In the genomic region with DNA sequence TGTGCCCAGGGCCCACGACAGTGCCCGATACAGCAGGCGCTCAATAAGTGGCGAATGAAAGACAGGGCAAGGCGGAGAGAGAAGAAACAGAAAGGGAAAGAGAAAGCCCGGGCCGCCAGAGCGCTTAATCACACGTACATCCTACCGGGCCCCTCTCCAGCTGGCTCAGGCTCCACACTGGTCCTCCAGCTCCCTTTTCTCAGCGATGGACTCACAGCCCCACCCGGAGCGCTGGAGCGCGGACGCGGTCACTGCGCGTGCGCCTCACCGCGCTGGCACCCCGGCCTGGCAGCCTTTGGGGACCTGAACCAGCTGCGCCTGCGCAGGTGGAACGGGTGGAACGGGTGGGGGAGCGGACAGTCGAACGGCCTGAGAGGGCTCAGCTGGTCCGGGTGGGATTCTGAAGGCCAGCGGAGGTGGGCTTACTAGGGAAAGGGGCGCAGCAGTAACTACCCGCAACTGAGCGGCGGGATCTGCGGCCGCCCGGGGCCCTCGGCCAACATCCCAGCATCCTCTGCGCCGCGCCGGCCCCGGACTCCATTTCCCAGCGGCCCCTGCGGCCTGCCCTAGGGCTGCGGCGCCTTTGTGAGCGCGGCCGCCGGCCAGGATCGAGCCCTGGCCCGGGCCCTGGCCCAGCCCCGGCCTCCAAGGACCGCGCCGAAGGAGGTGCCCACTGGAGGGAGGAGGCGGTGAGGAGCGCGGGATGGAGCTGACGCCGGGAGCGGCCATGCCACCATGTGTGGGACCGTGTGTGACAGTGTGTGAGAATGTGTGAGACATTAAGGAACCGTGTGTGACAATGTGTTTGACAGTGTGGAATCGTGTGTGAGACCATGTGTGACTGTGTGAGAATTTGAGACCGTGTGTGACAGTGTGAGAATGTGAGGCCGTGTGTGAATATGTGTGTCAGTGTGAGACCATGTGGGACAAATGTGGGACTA, we compare ENCODE assay signal across 8 cellular contexts. TPM values are rescaled to one million over a fixed set of nuclear protein-coding genes. Genes with fewer than 3 reads are reported as not detected.
DNase-seq lines count a peak whose midpoint lies in the region; ATAC-seq and TF ChIP-seq lines count a peak whose summit lies in the region.

TSS of gene ZNF583 (plus strand) at position 569 of the 941 bp plus-strand sequence. CDS start 2,783 bp downstream, outside the sequence.

- DNase-seq in A172 (ENCODE audit: low spot score) (peak; percentile 95), NCI-H2196 treated with DMSO at 0.1 percent for 48 hours (lab: John Stamatoyannopoulos, UW; ENCODE audit: unreplicated experiment) (peak; percentile 78), cerebellar cortex (ENCODE audit: low spot score) (peak; percentile 96), islet precursor cell (peak; percentile 95)
- peak; percentile 78 to 80 for DNase-seq in stimulated activated CD4-positive, alpha-beta T cell treated with anti-CD3 and anti-CD28 coated beads, Interleukin-12 subunit alpha, Interleukin-12 subunit beta, amount 100 ng/mL, for 24 hours (ENCODE audit: low read depth in 2 of 2)

- ATAC-seq in HG03066 (IDR thresholded peaks at IDR 0.05; ENCODE audit: low read depth, unreplicated experiment): peak; percentile 75
- peak; percentile 81 to 87 for ATAC-seq in activated CD4-positive, CD25-positive, alpha-beta regulatory T cell treated with anti-CD3 and anti-CD28 coated beads, Interleukin-2, amount 50 U/mL, for 24 hours

- TF ChIP-seq POLR2A in GM18526 (IDR thresholded peaks at IDR 0.05; ENCODE audit: extremely low read depth, insufficient read length): peak; percentile 34

RNA-seq across cellular contexts. Expression of gene ZNF583, which starts in this region (rescaled TPM):
- 11.5 and 14.0 TPM in 2 replicates for total RNA-seq in A172 (2014; rRNA removed; shearing (Covaris generic))

Comparison
In these comparisons a context has a peak if more than half of its experiments do, and no peak if none do; other contexts are left out.
1. Peak in every context shown above with its lines: DNase-seq and ATAC-seq.